ENCODE assay signal across 10 cellular contexts in the genomic region with DNA sequence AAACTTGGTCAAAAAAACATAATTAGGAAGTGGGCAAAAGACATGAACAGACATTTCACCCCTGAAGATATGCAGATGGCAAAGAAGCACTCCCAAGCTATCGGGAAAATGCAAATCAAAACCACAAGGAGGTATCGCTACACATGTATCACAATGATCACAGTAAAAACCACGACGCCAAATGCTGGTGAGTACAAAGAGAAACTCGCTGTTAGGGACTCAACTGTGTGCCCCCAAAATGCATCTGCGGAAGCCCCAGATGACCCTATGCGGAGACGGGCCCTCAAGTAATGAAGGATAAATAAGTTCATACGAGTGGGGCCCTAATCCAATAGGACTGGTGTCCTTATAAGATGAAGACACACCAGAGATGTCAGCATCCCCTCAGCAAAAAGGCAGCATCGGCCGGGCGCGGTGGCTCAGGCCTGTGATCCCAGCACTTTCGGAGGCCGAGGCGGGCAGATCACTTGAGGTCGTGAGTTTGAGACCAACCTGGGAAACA. TPM values are rescaled to one million over a fixed set of nuclear protein-coding genes. Genes with fewer than 3 reads are reported as not detected.
DNase-seq lines count a peak whose midpoint lies in the region; ATAC-seq lines count a peak whose summit lies in the region.
"Had no signal": no experiment of that assay in that cellular context is flagged by ENCODE, and none has a peak within 500 bp of the region (broad histone marks: within the 10 kb centered on the region; RNA-seq: fewer than 3 reads in every experiment).

No MANE protein-coding gene starts in this region.

- peak overlapping the region; percentile 55 for H3K27ac Mint-ChIP-seq in activated CD4-positive, alpha-beta memory T cell treated with anti-CD3 and anti-CD28 coated beads for 36 hours
- no peak overlapping the region for H3K27ac Mint-ChIP-seq in activated CD4-positive, alpha-beta memory T cell treated with anti-CD3 and anti-CD28 coated beads, Interleukin-2, amount 10 ng/mL, durations not matched to agents 7 days and 5 days

- H3K27me3 Mint-ChIP-seq in activated CD4-positive, alpha-beta memory T cell treated with anti-CD3 and anti-CD28 coated beads for 36 hours, result no peaks in the 10 kb centered on the region
- H3K27me3 Mint-ChIP-seq in activated CD4-positive, alpha-beta memory T cell treated with anti-CD3 and anti-CD28 coated beads, Interleukin-2, amount 10 ng/mL, durations not matched to agents 7 days and 5 days, result no peaks in the 10 kb centered on the region

- peaks cover 17% of the 10 kb centered on the region for H3K36me3 Mint-ChIP-seq in activated CD4-positive, alpha-beta memory T cell treated with anti-CD3 and anti-CD28 coated beads for 36 hours
- peaks cover 48% of the 10 kb centered on the region for H3K36me3 Mint-ChIP-seq in activated CD4-positive, alpha-beta memory T cell treated with anti-CD3 and anti-CD28 coated beads, Interleukin-2, amount 10 ng/mL, durations not matched to agents 7 days and 5 days (ENCODE audit: low read depth)

- CTCF ChIA-PET in activated CD4-positive, alpha-beta memory T cell treated with anti-CD3 and anti-CD28 coated beads for 36 hours (lab: Charles Lee), result interaction anchor here (0.7 to 1.6 kb wide), 4 partner anchors 10 to 180 kb away, joined by 3 to 5 read pairs (median 4); partner anchors contain the start of genes GAK, IDUA and TMEM175
- CTCF ChIA-PET in activated CD4-positive, alpha-beta memory T cell treated with anti-CD3 and anti-CD28 coated beads, Interleukin-2, amount 10 ng/mL, durations not matched to agents 7 days and 5 days (lab: Charles Lee), result interaction anchor here (1.1 kb wide), 1 partner anchor 10 kb away, joined by 6 read pairs; the partner anchor contains the start of genes GAK and TMEM175

- POLR2A ChIA-PET in activated CD4-positive, alpha-beta memory T cell treated with anti-CD3 and anti-CD28 coated beads for 36 hours (lab: Charles Lee), result no interaction called here
- POLR2A ChIA-PET in activated CD4-positive, alpha-beta memory T cell treated with anti-CD3 and anti-CD28 coated beads, Interleukin-2, amount 10 ng/mL, durations not matched to agents 7 days and 5 days (lab: Charles Lee), result interaction anchor here (1.0 to 2.5 kb wide), 3 partner anchors 8 to 11 kb away, joined by 6 to 11 read pairs (median 6); partner anchors contain the start of genes GAK and TMEM175

- H3K4me1 Mint-ChIP-seq in activated CD4-positive, alpha-beta memory T cell treated with anti-CD3 and anti-CD28 coated beads for 36 hours (ENCODE audit: low read depth), result peaks cover 63% of the 10 kb centered on the region
- peaks cover 52% of the 10 kb centered on the region for H3K4me1 Mint-ChIP-seq in activated CD4-positive, alpha-beta memory T cell treated with anti-CD3 and anti-CD28 coated beads, Interleukin-2, amount 10 ng/mL, durations not matched to agents 7 days and 5 days

- ATAC-seq in HG02678 (IDR thresholded peaks at IDR 0.05; ENCODE audit: unreplicated experiment) (peak; percentile 69), GM21360 (IDR thresholded peaks at IDR 0.05; ENCODE audit: unreplicated experiment) (no peak), HG02759 (IDR thresholded peaks at IDR 0.05; ENCODE audit: unreplicated experiment) (no peak)
- peak; percentile 73 for ATAC-seq in stimulated activated naive CD8-positive, alpha-beta T cell treated with anti-CD3 and anti-CD28 coated beads, Interleukin-15, Interleukin-2, amounts not matched to agents 100 U/mL and 50 U/mL, for 24 hours
- ATAC-seq: foreskin keratinocyte had no signal

- DNase-seq in activated CD4-positive, alpha-beta memory T cell treated with anti-CD3 and anti-CD28 coated beads for 36 hours, result peak; percentile 47
- DNase-seq in activated CD4-positive, alpha-beta memory T cell treated with anti-CD3 and anti-CD28 coated beads, Interleukin-2, amount 10 ng/mL, durations not matched to agents 7 days and 5 days, result no peak
- DNase-seq in activated T-cell treated with anti-CD3 and anti-CD28 coated beads, Interleukin-2, amount 50 U/mL, for 48 hours, result peak; percentile 42 to 43
- DNase-seq in stimulated activated naive CD8-positive, alpha-beta T cell treated with anti-CD3 and anti-CD28 coated beads, Interleukin-15, Interleukin-2, amounts not matched to agents 100 U/mL and 50 U/mL, for 24 hours, result peak; percentile 31
- no peak for DNase-seq in mucosa of gallbladder (ENCODE audit: low spot score)
- DNase-seq: foreskin keratinocyte, NCI-H2171 had no signal

- H3K9me3 Mint-ChIP-seq in activated CD4-positive, alpha-beta memory T cell treated with anti-CD3 and anti-CD28 coated beads for 36 hours, result peaks cover 12% of the 10 kb centered on the region
- H3K9me3 Mint-ChIP-seq in activated CD4-positive, alpha-beta memory T cell treated with anti-CD3 and anti-CD28 coated beads, Interleukin-2, amount 10 ng/mL, durations not matched to agents 7 days and 5 days, result peaks cover 12% of the 10 kb centered on the region

- intact Hi-C loops in activated CD4-positive, alpha-beta memory T cell treated with anti-CD3 and anti-CD28 coated beads for 36 hours (cut with micrococcal nuclease), result loop anchor here (1.0 kb wide), 1 partner anchor 8 kb away; no protein-coding TSS in a partner anchor

- peak overlapping the region; percentile 20 for H3K4me3 Mint-ChIP-seq in activated CD4-positive, alpha-beta memory T cell treated with anti-CD3 and anti-CD28 coated beads for 36 hours
- H3K4me3 Mint-ChIP-seq in activated CD4-positive, alpha-beta memory T cell treated with anti-CD3 and anti-CD28 coated beads, Interleukin-2, amount 10 ng/mL, durations not matched to agents 7 days and 5 days, result no peak overlapping the region

RNA-seq across cellular contexts. Expression of gene GAK, which starts 10.2 kb away (rescaled TPM):
- 100 to 1,000 TPM in 1 of 2 experiments, 10 to 100 TPM in 1; 97.0 to 101 TPM for total RNA-seq in activated CD4-positive, alpha-beta memory T cell treated with anti-CD3 and anti-CD28 coated beads for 36 hours
- 100 to 1,000 TPM; 139 to 156 TPM for total RNA-seq in activated CD4-positive, alpha-beta memory T cell treated with anti-CD3 and anti-CD28 coated beads, Interleukin-2, amount 10 ng/mL, durations not matched to agents 7 days and 5 days
- total RNA-seq in mucosa of gallbladder, result 151 TPM

RNA-seq across cellular contexts. Expression of gene TMEM175, which starts 10.4 kb away (rescaled TPM):
- 10 to 100 TPM; 13.8 to 15.8 TPM for total RNA-seq in activated CD4-positive, alpha-beta memory T cell treated with anti-CD3 and anti-CD28 coated beads for 36 hours
- total RNA-seq in activated CD4-positive, alpha-beta memory T cell treated with anti-CD3 and anti-CD28 coated beads, Interleukin-2, amount 10 ng/mL, durations not matched to agents 7 days and 5 days, result 10 to 100 TPM; 24.1 to 28.8 TPM
- 48.8 TPM for total RNA-seq in mucosa of gallbladder

RNA-seq across cellular contexts. Expression of gene DGKQ, which starts 51.5 kb away (rescaled TPM):
- total RNA-seq in activated CD4-positive, alpha-beta memory T cell treated with anti-CD3 and anti-CD28 coated beads for 36 hours, result 10 to 100 TPM; 11.1 to 11.4 TPM
- total RNA-seq in activated CD4-positive, alpha-beta memory T cell treated with anti-CD3 and anti-CD28 coated beads, Interleukin-2, amount 10 ng/mL, durations not matched to agents 7 days and 5 days, result 10 to 100 TPM; 13.8 to 14.7 TPM
- 26.9 TPM for total RNA-seq in mucosa of gallbladder

Comparison
In these comparisons a context has a peak if more than half of its experiments do, and no peak if none do; other contexts are left out.
1. DNase-seq: peak in activated CD4-positive, alpha-beta memory T cell treated with anti-CD3 and anti-CD28 coated beads for 36 hours (single experiment), activated T-cell treated with anti-CD3 and anti-CD28 coated beads, Interleukin-2, amount 50 U/mL, for 48 hours (2 of 2) and stimulated activated naive CD8-positive, alpha-beta T cell treated with anti-CD3 and anti-CD28 coated beads, Interleukin-15, Interleukin-2, amounts not matched to agents 100 U/mL and 50 U/mL, for 24 hours (single experiment); none in activated CD4-positive, alpha-beta memory T cell treated with anti-CD3 and anti-CD28 coated beads, Interleukin-2, amount 10 ng/mL, durations not matched to agents 7 days and 5 days (single experiment) and mucosa of gallbladder (single experiment).
2. ATAC-seq: peak in HG02678 (single experiment) and stimulated activated naive CD8-positive, alpha-beta T cell treated with anti-CD3 and anti-CD28 coated beads, Interleukin-15, Interleukin-2, amounts not matched to agents 100 U/mL and 50 U/mL, for 24 hours (single experiment); none in GM21360 (single experiment) and HG02759 (single experiment).